Comparison of ENCODE assay signal across 1 cellular context in the genomic region with DNA sequence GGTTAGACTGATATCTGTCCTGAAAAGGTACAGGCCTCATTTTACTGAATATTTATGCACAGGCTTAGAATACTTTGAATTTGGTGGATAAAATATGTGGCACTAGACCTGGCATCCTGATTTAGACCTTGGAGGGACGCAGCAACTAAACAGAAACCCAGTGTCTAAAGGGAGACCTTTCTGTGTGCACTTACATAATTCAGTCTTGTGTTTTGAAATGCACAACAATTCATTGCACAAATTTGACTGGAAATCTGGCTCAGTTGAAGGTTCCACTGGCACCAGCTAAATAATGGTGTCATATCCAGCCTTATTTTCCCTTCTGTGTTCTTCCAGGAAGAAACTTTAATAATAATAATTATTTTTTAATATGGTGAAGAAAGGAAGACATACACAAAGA.
TF ChIP-seq lines count a peak whose summit lies in the region.

No MANE protein-coding gene starts in this region.

TF ChIP-seq in HepG2, 621 proteins besides CTCF, POLR2A, EP300 and RAD21 (continued from another document):
- TF ChIP-seq ZNF768 (CRISPR knock-in tag; IDR thresholded peaks at IDR 0.05) (no peak), ZBTB3 (CRISPR knock-in tag; IDR thresholded peaks at IDR 0.05; ENCODE audit: borderline replicate concordance, low read depth) (no peak), FOXJ3 (CRISPR knock-in tag; IDR thresholded peaks at IDR 0.05; ENCODE audit: borderline replicate concordance) (no peak), ZNF282 (IDR thresholded peaks at IDR 0.05; ENCODE audit: partially characterized antibody) (no peak), ZNF17 (CRISPR knock-in tag; IDR thresholded peaks at IDR 0.05) (no peak), LCORL (IDR thresholded peaks at IDR 0.05) (no peak), LCORL (CRISPR knock-in tag; IDR thresholded peaks at IDR 0.05) (no peak), MAZ (IDR thresholded peaks at IDR 0.05; ENCODE audit: borderline replicate concordance, low read depth, low read length) (no peak), MAZ (CRISPR knock-in tag; IDR thresholded peaks at IDR 0.05; ENCODE audit: low read depth) (no peak), RELA (CRISPR knock-in tag; IDR thresholded peaks at IDR 0.05) (no peak), POGZ (CRISPR knock-in tag; IDR thresholded peaks at IDR 0.05) (no peak), TMF1 (CRISPR knock-in tag; IDR thresholded peaks at IDR 0.05; ENCODE audit: low read depth) (no peak)
- TF ChIP-seq, protein P1, sequence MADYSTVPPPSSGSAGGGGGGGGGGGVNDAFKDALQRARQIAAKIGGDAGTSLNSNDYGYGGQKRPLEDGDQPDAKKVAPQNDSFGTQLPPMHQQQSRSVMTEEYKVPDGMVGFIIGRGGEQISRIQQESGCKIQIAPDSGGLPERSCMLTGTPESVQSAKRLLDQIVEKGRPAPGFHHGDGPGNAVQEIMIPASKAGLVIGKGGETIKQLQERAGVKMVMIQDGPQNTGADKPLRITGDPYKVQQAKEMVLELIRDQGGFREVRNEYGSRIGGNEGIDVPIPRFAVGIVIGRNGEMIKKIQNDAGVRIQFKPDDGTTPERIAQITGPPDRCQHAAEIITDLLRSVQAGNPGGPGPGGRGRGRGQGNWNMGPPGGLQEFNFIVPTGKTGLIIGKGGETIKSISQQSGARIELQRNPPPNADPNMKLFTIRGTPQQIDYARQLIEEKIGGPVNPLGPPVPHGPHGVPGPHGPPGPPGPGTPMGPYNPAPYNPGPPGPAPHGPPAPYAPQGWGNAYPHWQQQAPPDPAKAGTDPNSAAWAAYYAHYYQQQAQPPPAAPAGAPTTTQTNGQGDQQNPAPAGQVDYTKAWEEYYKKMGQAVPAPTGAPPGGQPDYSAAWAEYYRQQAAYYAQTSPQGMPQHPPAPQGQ (CRISPR knock-in tag; IDR thresholded peaks at IDR 0.05; ENCODE audit: borderline replicate concordance) = no peak
